In the genomic region with DNA sequence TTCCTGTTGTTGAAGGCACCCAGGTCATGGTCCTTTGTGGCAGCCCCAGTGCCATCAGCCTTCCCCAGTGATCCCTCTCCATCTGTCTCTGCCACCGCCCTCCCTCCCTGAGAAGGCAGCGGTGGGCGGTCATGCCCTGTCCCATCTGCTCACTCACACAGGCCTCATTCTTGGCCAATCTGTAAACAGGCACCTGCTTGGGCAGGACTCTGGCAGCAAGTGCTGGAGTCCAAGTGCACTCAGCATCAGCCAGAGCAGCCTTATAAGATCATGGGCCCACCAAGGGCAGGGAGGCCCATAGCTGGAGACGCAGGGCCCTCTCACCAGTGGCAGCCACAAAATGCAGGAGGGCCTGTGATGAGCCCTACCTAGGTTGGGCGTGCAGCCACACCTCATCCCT, we compare ENCODE assay signal across 23 cellular contexts.
"Had no signal": no experiment of that assay in that cellular context is flagged by ENCODE, and none has a peak within 500 bp of the region (broad histone marks: within the 10 kb centered on the region; RNA-seq: fewer than 3 reads in every experiment).

No MANE protein-coding gene starts in this region.

- H3K4me3 ChIP-seq: breast epithelium, gastrocnemius medialis, pancreas, psoas muscle, thoracic aorta had no signal

- H3K4me1 Mint-ChIP-seq: activated naive CD4-positive, alpha-beta T cell treated with anti-CD3 and anti-CD28 coated beads, Interleukin-2, amount 50 U/mL, for 24 hours; activated naive CD8-positive, alpha-beta T cell treated with anti-CD3 and anti-CD28 coated beads, Interleukin-2, amount 50 U/mL, for 24 hours had no signal

- H3K9me3 Mint-ChIP-seq: activated naive CD4-positive, alpha-beta T cell treated with anti-CD3 and anti-CD28 coated beads, Interleukin-2, amount 50 U/mL, for 24 hours; activated naive CD8-positive, alpha-beta T cell treated with anti-CD3 and anti-CD28 coated beads, Interleukin-2, amount 50 U/mL, for 24 hours; activated T-helper 1 cell treated with anti-CD3 and anti-CD28 coated beads, Interleukin-12 subunit alpha, Interleukin-12 subunit beta, Interleukin-2, Interleukin-4 antibody, amounts not matched to agents 30 ng/mL and 10 ng/mL and 1 ng/mL, durations not matched to agents 14 hours and 24 hours and 36 hours had no signal

- H3K4me3 Mint-ChIP-seq: activated naive CD4-positive, alpha-beta T cell treated with anti-CD3 and anti-CD28 coated beads, Interleukin-2, amount 50 U/mL, for 24 hours; activated naive CD8-positive, alpha-beta T cell treated with anti-CD3 and anti-CD28 coated beads, Interleukin-2, amount 50 U/mL, for 24 hours; activated T-helper 1 cell treated with anti-CD3 and anti-CD28 coated beads, Interleukin-12 subunit alpha, Interleukin-12 subunit beta, Interleukin-2, Interleukin-4 antibody, amounts not matched to agents 30 ng/mL and 10 ng/mL and 1 ng/mL, durations not matched to agents 14 hours and 24 hours and 36 hours; nephron had no signal

- ATAC-seq: activated naive CD8-positive, alpha-beta T cell treated with anti-CD3 and anti-CD28 coated beads, Interleukin-2, amount 50 U/mL, for 24 hours; gastrocnemius medialis; left cardiac atrium; pancreas; psoas muscle had no signal

- H3K27me3 ChIP-seq: breast epithelium, pancreas had no signal

- DNase-seq: activated CD4-positive, alpha-beta T cell treated with anti-CD3 and anti-CD28 coated beads for 4 hours; activated CD4-positive, alpha-beta T cell treated with anti-CD3 and anti-CD28 coated beads, Interleukin-2, amount 50 U/mL, for 4 hours; activated CD4-positive, CD25-positive, alpha-beta regulatory T cell; activated effector memory CD4-positive, alpha-beta T cell treated with anti-CD3 and anti-CD28 coated beads, Interleukin-2, amount 50 U/mL, for 16 hours; activated naive CD8-positive, alpha-beta T cell treated with anti-CD3 and anti-CD28 coated beads, Interleukin-2, amount 50 U/mL, for 24 hours; activated T-cell treated with anti-CD3 and anti-CD28 coated beads, Interleukin-2, amount 50 U/mL, for 1 hour; central memory CD4-positive, alpha-beta T cell; effector memory CD4-positive, alpha-beta T cell; gastrocnemius medialis; glutamatergic neuron; left cardiac atrium; mammary epithelial cell; psoas muscle; stimulated activated naive CD4-positive, alpha-beta T cell treated with Interleukin-2 at 50 U/mL for 16 hours; T-helper 1 cell; trophoblast cell had no signal

- H3K27ac Mint-ChIP-seq: activated naive CD4-positive, alpha-beta T cell treated with anti-CD3 and anti-CD28 coated beads, Interleukin-2, amount 50 U/mL, for 24 hours; activated T-helper 1 cell treated with anti-CD3 and anti-CD28 coated beads, Interleukin-12 subunit alpha, Interleukin-12 subunit beta, Interleukin-2, Interleukin-4 antibody, amounts not matched to agents 30 ng/mL and 10 ng/mL and 1 ng/mL, durations not matched to agents 14 hours and 24 hours and 36 hours; nephron had no signal

- H3K36me3 Mint-ChIP-seq: activated naive CD4-positive, alpha-beta T cell treated with anti-CD3 and anti-CD28 coated beads, Interleukin-2, amount 50 U/mL, for 24 hours had no signal

- H3K4me1 ChIP-seq: breast epithelium, gastrocnemius medialis, pancreas, psoas muscle had no signal

- H3K9me3 ChIP-seq: breast epithelium, gastrocnemius medialis, neutrophil, pancreas, psoas muscle, thoracic aorta had no signal

- H3K27ac ChIP-seq: gastrocnemius medialis, neutrophil, pancreas, psoas muscle, thoracic aorta had no signal
